Comparison of ENCODE assay signal across 1 cellular context in genomic region chr2:27288610-27289009, GRCh38.
A peak's percentile ranks its signal among the peaks of the same experiment; 100 is the strongest.
TF ChIP-seq lines count a peak whose summit lies in the region.

No MANE protein-coding gene starts in this region.

TF ChIP-seq in SK-N-SH treated with all-trans-retinoic acid at 6 μM for 48 hours, 23 proteins besides CTCF, POLR2A, EP300 and RAD21 (continued from another document):
- TF ChIP-seq TSHZ2 (CRISPR knock-in tag; IDR thresholded peaks at IDR 0.05) (peak; percentile 62; the same call in 1 of the 2 replicates), TOX (CRISPR knock-in tag; IDR thresholded peaks at IDR 0.05; ENCODE audit: borderline replicate concordance) (no peak)
